In the genomic region with DNA sequence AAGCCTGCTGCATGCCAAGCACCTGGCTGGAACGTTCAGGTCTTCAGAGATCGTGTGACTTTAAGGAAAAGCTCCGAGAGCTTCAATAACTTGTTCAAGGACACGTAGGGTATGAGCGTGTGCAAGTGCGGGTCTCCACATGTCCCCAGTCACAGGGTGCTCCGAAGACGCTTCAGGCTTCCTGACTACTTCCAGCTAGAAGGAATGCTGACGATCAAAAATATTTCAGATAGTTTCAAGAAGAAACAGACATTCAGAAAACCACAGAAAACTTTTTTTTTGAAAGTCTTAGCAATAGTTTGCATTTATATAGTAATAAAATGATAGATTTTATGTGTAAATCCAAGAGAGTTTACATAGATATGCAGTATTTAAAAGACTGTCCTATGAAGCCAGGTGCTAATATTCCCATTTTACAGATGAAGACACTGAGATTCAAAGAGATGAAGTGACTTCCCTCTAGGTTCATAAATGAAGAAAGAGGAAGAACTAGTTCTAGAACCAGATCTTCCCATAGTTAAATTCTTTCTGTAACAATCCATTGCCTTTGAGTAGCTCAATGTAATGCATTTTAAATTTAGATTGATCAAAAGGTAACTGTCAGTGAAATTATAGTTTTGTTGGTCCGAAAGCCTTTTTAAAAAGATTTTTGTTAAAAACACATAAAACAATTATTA, we compare ENCODE assay signal across 27 cellular contexts.
DNase-seq lines count a peak whose midpoint lies in the region; ATAC-seq, FAIRE-seq and TF ChIP-seq lines count a peak whose summit lies in the region.
"Had no signal": no experiment of that assay in that cellular context is flagged by ENCODE, and none has a peak within 500 bp of the region (broad histone marks: within the 10 kb centered on the region; RNA-seq: fewer than 3 reads in every experiment).

No MANE protein-coding gene starts in this region.

- WGBS in H1 (ENCODE audit: extremely low coverage in 1 of 2, insufficient coverage in 1 of 2, insufficient read length in 1 of 2, insufficient replicate concordance in 2 of 2, low coverage in 1 of 2, low lambda C conversion rate in 2 of 2, missing lambda C conversion rate in 1 of 2), 2 experiments, result 82% methylated on average over 10 of the region's 10 CpGs; no CpG with 5 or more reads in 1 of the 2 experiments

- peaks cover 5% of the 10 kb centered on the region; the same call in 1 of the 2 replicates for H3K36me3 Mint-ChIP-seq in HFFc6 (ENCODE audit: low read depth)
- H3K36me3 Mint-ChIP-seq: IgD-negative memory B cell, natural killer cell had no signal

- no peak overlapping the region for H2AFZ ChIP-seq in ACC112 (ENCODE audit: low read length, unreplicated experiment)
- H2AFZ ChIP-seq in H1 (ENCODE audit: low read length), result peak overlapping the region; percentile 3; the same call in 1 of the 2 replicates
- H2AFZ ChIP-seq: parathyroid adenoma had no signal

- H3K9me3 ChIP-seq in H1 (ENCODE audit: insufficient read depth in 2 of 2, low read depth in 1 of 2, low read length in 1 of 2) (no peaks in the 10 kb centered on the region; a peak in 1 of 4 replicates), neutrophil (no peaks in the 10 kb centered on the region), upper lobe of right lung (no peaks in the 10 kb centered on the region)
- H3K9me3 ChIP-seq: esophagus squamous epithelium, gastrocnemius medialis had no signal

- no peaks in the 10 kb centered on the region; the same call in 1 of the 2 replicates for H3K4me1 Mint-ChIP-seq in HFFc6 (ENCODE audit: low read depth)
- H3K4me1 Mint-ChIP-seq: activated naive CD8-positive, alpha-beta T cell treated with anti-CD3 and anti-CD28 coated beads, Interleukin-2, amount 50 U/mL, for 24 hours; natural killer cell; stimulated activated naive CD8-positive, alpha-beta T cell treated with anti-CD3 and anti-CD28 coated beads, Interleukin-15, amount 100 ng/mL, for 72 hours had no signal

- CTCF ChIA-PET in H1 (lab: Charles Lee; ENCODE audit: partially characterized antibody), result interaction anchor here (1.0 to 1.5 kb wide), 4 partner anchors 10 to 906 kb away, joined by 3 read pairs; partner anchors contain the start of gene MYLK4

- H3K4me3 Mint-ChIP-seq in HFFc6, result no peak overlapping the region
- H3K4me3 Mint-ChIP-seq: activated naive CD8-positive, alpha-beta T cell treated with anti-CD3 and anti-CD28 coated beads, Interleukin-2, amount 50 U/mL, for 24 hours; IgD-negative memory B cell; natural killer cell; stimulated activated naive CD8-positive, alpha-beta T cell treated with anti-CD3 and anti-CD28 coated beads, Interleukin-15, amount 100 ng/mL, for 72 hours had no signal

- peaks cover 14% of the 10 kb centered on the region for H3K27me3 Mint-ChIP-seq in HFFc6 (ENCODE audit: insufficient read depth)

- no peaks in the 10 kb centered on the region; the same call in 1 of the 2 replicates for H3K23me2 ChIP-seq in H1 (ENCODE audit: low read depth, low read length)

- no peak overlapping the region for H3K56ac ChIP-seq in H1 (replicated peaks; ENCODE audit: insufficient read length, low read depth, low read length)

- no peak for TF ChIP-seq EP300 in H1 (IDR thresholded peaks at IDR 0.05; ENCODE audit: borderline replicate concordance in 1 of 2, low read depth in 2 of 2, low read length in 2 of 2)

- H4K8ac ChIP-seq in H1 (ENCODE audit: extremely low read depth, insufficient read depth, low read length), result no peak overlapping the region

- no peaks in the 10 kb centered on the region for H3K79me1 ChIP-seq in H1 (ENCODE audit: low read depth, low read length)

- H3K4me1 ChIP-seq in ACC112 (ENCODE audit: control insufficient read depth, insufficient read depth, low read length, unreplicated experiment), result peaks cover 12% of the 10 kb centered on the region
- no peaks in the 10 kb centered on the region; a peak in 2 of 7 replicates for H3K4me1 ChIP-seq in H1 (replicated peaks in 1 of 4; ENCODE audit: control insufficient read depth in 3 of 4, insufficient read depth in 4 of 4, low read length in 3 of 4)
- H3K4me1 ChIP-seq in neutrophil (ENCODE audit: control insufficient read depth in 1 of 2, insufficient read depth in 1 of 2, low read depth in 1 of 2, low read length in 1 of 2), result peaks cover 66 to 67% of the 10 kb centered on the region in 2 experiments
- no peaks in the 10 kb centered on the region for H3K4me1 ChIP-seq in upper lobe of right lung
- H3K4me1 ChIP-seq: gastrocnemius medialis, parathyroid adenoma had no signal

- no peak overlapping the region for H3K23ac ChIP-seq in H1 (ENCODE audit: insufficient read length)

- H2AK5ac ChIP-seq in H1 (ENCODE audit: low read depth, low read length), result no peak overlapping the region

- ATAC-seq in HG02840 (IDR thresholded peaks at IDR 0.05; ENCODE audit: low FRiP score, unreplicated experiment) (no peak), upper lobe of right lung (no peak)
- ATAC-seq: activated CD4-positive, CD25-positive, alpha-beta regulatory T cell treated with anti-CD3 and anti-CD28 coated beads, Interleukin-2, amount 50 U/mL, for 24 hours; activated naive CD8-positive, alpha-beta T cell treated with anti-CD3 and anti-CD28 coated beads, Interleukin-2, amount 50 U/mL, for 24 hours; gastrocnemius medialis; HCT116; natural killer cell; stimulated activated naive CD8-positive, alpha-beta T cell treated with anti-CD3 and anti-CD28 coated beads, Interleukin-15, amount 100 ng/mL, for 72 hours had no signal

- H3K79me2 ChIP-seq in ACC112 (ENCODE audit: control insufficient read depth, insufficient read depth, low read length, unreplicated experiment) (no peaks in the 10 kb centered on the region), H1 (ENCODE audit: control insufficient read depth in 1 of 2, insufficient read depth in 2 of 2, low read length in 2 of 2) (no peaks in the 10 kb centered on the region)
- H3K79me2 ChIP-seq: parathyroid adenoma had no signal

- H3K9me3 Mint-ChIP-seq in HFFc6, result peaks cover 14% of the 10 kb centered on the region; the same call in 1 of the 2 replicates
- H3K9me3 Mint-ChIP-seq: activated naive CD8-positive, alpha-beta T cell treated with anti-CD3 and anti-CD28 coated beads, Interleukin-2, amount 50 U/mL, for 24 hours; natural killer cell; stimulated activated naive CD8-positive, alpha-beta T cell treated with anti-CD3 and anti-CD28 coated beads, Interleukin-15, amount 100 ng/mL, for 72 hours had no signal

- no peak for TF ChIP-seq POLR2A in NB4 (IDR thresholded peaks at IDR 0.05; ENCODE audit: extremely low read depth, insufficient read length)
- no peak for TF ChIP-seq POLR2A in H1 (IDR thresholded peaks at IDR 0.05; ENCODE audit: control extremely low read depth in 1 of 2, low read depth in 2 of 2, low read length in 2 of 2)

- H4K91ac ChIP-seq in H1 (replicated peaks; ENCODE audit: insufficient read length, low read length), result peak overlapping the region; percentile 71

- no peak overlapping the region for H2BK20ac ChIP-seq in H1 (ENCODE audit: low read length)

- no peak for TF ChIP-seq RAD21 in H1 (IDR thresholded peaks at IDR 0.05 in 1 of 2, conservative IDR thresholded peaks at IDR 0.05 in 1 of 2; ENCODE audit: low read depth in 2 of 2, low read length in 2 of 2)

- no peak overlapping the region for H3K9ac ChIP-seq in H1 (replicated peaks in 1 of 4; ENCODE audit: extremely low read depth in 1 of 4, low read depth in 3 of 4, low read length in 3 of 4)
- H3K9ac ChIP-seq: parathyroid adenoma had no signal

- FAIRE-seq in H1 (lab: Jason Lieb, UNC), result no peak
- FAIRE-seq: GM12892 had no signal

- H3K36me3 ChIP-seq in ACC112 (ENCODE audit: insufficient read depth, low read length) (no peaks in the 10 kb centered on the region), H1 (ENCODE audit: control insufficient read depth in 2 of 4, insufficient read depth in 4 of 4, low read length in 3 of 4) (no peaks in the 10 kb centered on the region), neutrophil (no peaks in the 10 kb centered on the region), upper lobe of right lung (no peaks in the 10 kb centered on the region)
- H3K36me3 ChIP-seq: esophagus squamous epithelium, gastrocnemius medialis had no signal

- POLR2A ChIA-PET in H1 (lab: Charles Lee; ENCODE audit: partially characterized antibody), result interaction anchor here (0.7 kb wide), 1 partner anchor 41 kb away, joined by 3 read pairs; no protein-coding TSS in a partner anchor

- H3K4me3 ChIP-seq in ACC112 (ENCODE audit: low read depth, low read length) (no peak overlapping the region), NB4 (ENCODE audit: low read depth, low read length) (peak overlapping the region; percentile 17), H1 (ENCODE audit: extremely low read depth in 1 of 4, insufficient read depth in 2 of 4, low read depth in 3 of 4, low read length in 4 of 4) (no peak overlapping the region), neutrophil (ENCODE audit: low read depth in 1 of 2, low read length in 1 of 2) (no peak overlapping the region), upper lobe of right lung (no peak overlapping the region)
- H3K4me3 ChIP-seq: esophagus squamous epithelium, gastrocnemius medialis had no signal

- H2BK120ac ChIP-seq in H1 (replicated peaks; ENCODE audit: low read depth, low read length), result no peak overlapping the region

- H4K5ac ChIP-seq in H1 (ENCODE audit: insufficient read length, low read depth, low read length), result no peak overlapping the region

- no peak overlapping the region for H3K18ac ChIP-seq in H1 (ENCODE audit: extremely low read depth, low read length)

- no peak overlapping the region for H3K27ac Mint-ChIP-seq in HFFc6
- H3K27ac Mint-ChIP-seq: activated naive CD8-positive, alpha-beta T cell treated with anti-CD3 and anti-CD28 coated beads, Interleukin-2, amount 50 U/mL, for 24 hours; IgD-negative memory B cell; natural killer cell; stimulated activated naive CD8-positive, alpha-beta T cell treated with anti-CD3 and anti-CD28 coated beads, Interleukin-15, amount 100 ng/mL, for 72 hours had no signal

- H3K27ac ChIP-seq in ACC112 (ENCODE audit: low read depth, low read length), result peak overlapping the region; percentile 67
- no peak overlapping the region for H3K27ac ChIP-seq in H1 (ENCODE audit: low read depth, low read length)
- H3K27ac ChIP-seq in neutrophil, result peak overlapping the region; percentile 73
- no peak overlapping the region for H3K27ac ChIP-seq in upper lobe of right lung
- H3K27ac ChIP-seq: esophagus squamous epithelium, gastrocnemius medialis, parathyroid adenoma had no signal

- H2BK15ac ChIP-seq in H1 (ENCODE audit: low read length), result no peak overlapping the region

- no peaks in the 10 kb centered on the region for H4K20me1 ChIP-seq in H1 (replicated peaks in 1 of 2; ENCODE audit: control insufficient read depth in 1 of 2, insufficient read depth in 2 of 2, low read length in 2 of 2)

- TF ChIP-seq CTCF in NB4 (IDR thresholded peaks at IDR 0.05; ENCODE audit: low read depth, low read length), result no peak
- TF ChIP-seq CTCF in H1 (IDR thresholded peaks at IDR 0.05; ENCODE audit: control extremely low read depth in 1 of 3, insufficient read depth in 1 of 3, low read depth in 1 of 3, low read length in 3 of 3), result no peak
- no peak for TF ChIP-seq CTCF in neutrophil (IDR thresholded peaks at IDR 0.05)
- TF ChIP-seq CTCF in HFFc6 (IDR thresholded peaks at IDR 0.05), result no peak
- TF ChIP-seq CTCF in upper lobe of right lung (IDR thresholded peaks at IDR 0.05), result no peak

- intact Hi-C loops in upper lobe of right lung (cut with DNase I), result no loop called here

- H3K27me3 ChIP-seq in ACC112 (ENCODE audit: insufficient read depth, low read length) (peaks cover 25% of the 10 kb centered on the region), H1 (replicated peaks in 1 of 4; ENCODE audit: control insufficient read depth in 3 of 4, extremely low read depth in 1 of 4, insufficient read depth in 3 of 4, low read length in 3 of 4) (no peaks in the 10 kb centered on the region), neutrophil (no peaks in the 10 kb centered on the region), upper lobe of right lung (no peaks in the 10 kb centered on the region)

- no peak overlapping the region for H3K4me2 ChIP-seq in H1 (ENCODE audit: insufficient read depth in 1 of 2, low read depth in 2 of 2, low read length in 2 of 2)

- no peak overlapping the region for H2BK5ac ChIP-seq in H1 (ENCODE audit: low read depth, low read length)

- no peak overlapping the region for H3K14ac ChIP-seq in H1 (ENCODE audit: insufficient read length)

- no peak overlapping the region for H2BK12ac ChIP-seq in H1 (ENCODE audit: low read depth, low read length)

- DNase-seq in NB4 (ENCODE audit: low read depth) (peak; percentile 35), H1 (ENCODE audit: low read depth in 1 of 2, low spot score in 2 of 2) (no peak), HFFc6 (no peak), SW480 (ENCODE audit: low spot score) (no peak), upper lobe of right lung (no peak)
- DNase-seq: ACHN; activated CD4-positive, alpha-beta T cell treated with anti-CD3 and anti-CD28 coated beads, Interleukin-2, amount 50 U/mL, for 48 hours; activated naive CD4-positive, alpha-beta T cell; activated naive CD8-positive, alpha-beta T cell treated with anti-CD3 and anti-CD28 coated beads, Interleukin-2, amount 50 U/mL, for 24 hours; activated T-cell treated with anti-CD3 and anti-CD28 coated beads, Interleukin-2, amount 50 U/mL, for 48 hours; DMS53; esophagus squamous epithelium; gastrocnemius medialis; natural killer cell; NCI-H1105; NCI-H187 treated with DMSO at 0.1 percent for 48 hours; NCI-H526; stimulated activated naive CD8-positive, alpha-beta T cell treated with anti-CD3 and anti-CD28 coated beads, Interleukin-15, amount 100 ng/mL, for 72 hours; T-helper 2 cell had no signal

- H3K4ac ChIP-seq in H1 (replicated peaks; ENCODE audit: insufficient read length, low read depth, low read length), result no peak overlapping the region

Comparison
In these comparisons a context has a peak if more than half of its experiments do, and no peak if none do; other contexts are left out.
1. H3K27ac ChIP-seq: peak in ACC112 (single experiment) and neutrophil (single experiment); none in H1 (single experiment) and upper lobe of right lung (single experiment).